Comparison of ENCODE assay signal across 10 cellular contexts in genomic region chr1:183806650-183807049, GRCh38. TPM values are rescaled to one million over a fixed set of nuclear protein-coding genes. Genes with fewer than 3 reads are reported as not detected.
A peak's percentile ranks its signal among the peaks of the same experiment; 100 is the strongest.
DNase-seq lines count a peak whose midpoint lies in the region; ATAC-seq and TF ChIP-seq lines count a peak whose summit lies in the region.
"Had no signal": no experiment of that assay in that cellular context is flagged by ENCODE, and none has a peak within 500 bp of the region (broad histone marks: within the 10 kb centered on the region; RNA-seq: fewer than 3 reads in every experiment).

No MANE protein-coding gene starts in this region.

- H3K9me3 Mint-ChIP-seq in WTC11 (peaks cover 6% of the 10 kb centered on the region), glutamatergic neuron (ENCODE audit: unreplicated experiment) (no peaks in the 10 kb centered on the region)
- H3K9me3 Mint-ChIP-seq in T-helper 2 cell treated with Interferon-gamma antibody and Interleukin-4, amounts not matched to agents 5 μg/mL and 100 μg/mL, for 36 hours: peaks cover 8% of the 10 kb centered on the region

- H3K36me3 Mint-ChIP-seq in WTC11 (no peaks in the 10 kb centered on the region), glutamatergic neuron (ENCODE audit: unreplicated experiment) (peaks cover 5% of the 10 kb centered on the region)
- peaks cover 3% of the 10 kb centered on the region for H3K36me3 Mint-ChIP-seq in T-helper 2 cell treated with Interferon-gamma antibody and Interleukin-4, amounts not matched to agents 5 μg/mL and 100 μg/mL, for 36 hours (ENCODE audit: low read depth)

- H3K36me3 ChIP-seq in GM06990 (ENCODE audit: control insufficient read depth, insufficient read depth, low read length): no peaks in the 10 kb centered on the region

- H3K27me3 Mint-ChIP-seq in WTC11 (ENCODE audit: low read depth) (peaks cover 20% of the 10 kb centered on the region), glutamatergic neuron (ENCODE audit: unreplicated experiment) (peaks cover 3% of the 10 kb centered on the region)
- peaks cover 24% of the 10 kb centered on the region for H3K27me3 Mint-ChIP-seq in T-helper 2 cell treated with Interferon-gamma antibody and Interleukin-4, amounts not matched to agents 5 μg/mL and 100 μg/mL, for 36 hours (ENCODE audit: low read depth)

- H3K4me3 ChIP-seq in GM06990 (replicated peaks; ENCODE audit: low read depth, low read length) (peak overlapping the region; percentile 88), skeletal muscle cell (ENCODE audit: low read depth, low read length) (peak overlapping the region; percentile 72)

- ATAC-seq in WTC11 (no peak), GM18858 (IDR thresholded peaks at IDR 0.05; ENCODE audit: unreplicated experiment) (no peak)
- ATAC-seq: foreskin keratinocyte had no signal

- POLR2A ChIA-PET in WTC11 (lab: Charles Lee): no interaction called here

- H3K4me1 Mint-ChIP-seq in WTC11 (peaks cover 29% of the 10 kb centered on the region), glutamatergic neuron (ENCODE audit: low read depth, unreplicated experiment) (peaks cover 11% of the 10 kb centered on the region)
- H3K4me1 Mint-ChIP-seq in T-helper 2 cell treated with Interferon-gamma antibody and Interleukin-4, amounts not matched to agents 5 μg/mL and 100 μg/mL, for 36 hours (ENCODE audit: low read depth): peaks cover 13% of the 10 kb centered on the region

- DNase-seq in GM06990 (ENCODE audit: extremely low read depth, insufficient read length): no peak
- DNase-seq in WTC11 (ENCODE audit: low spot score): no peak
- DNase-seq in glutamatergic neuron: no peak
- no peak for DNase-seq in skeletal muscle cell (ENCODE audit: low read depth)
- no peak for DNase-seq in DMS 273 treated with DMSO at 0.1 percent for 48 hours (lab: John Stamatoyannopoulos, UW)
- DNase-seq in SW 1271 (lab: John Stamatoyannopoulos, UW): no peak
- DNase-seq in T-helper 2 cell treated with Interferon-gamma antibody and Interleukin-4, amounts not matched to agents 5 μg/mL and 100 μg/mL, for 36 hours (ENCODE audit: low spot score): no peak
- DNase-seq: activated naive CD4-positive, alpha-beta T cell treated with anti-CD3 and anti-CD28 coated beads, Interleukin-2, amount 50 U/mL, for 16 hours; foreskin keratinocyte had no signal

- H3K4me3 Mint-ChIP-seq in WTC11: peak overlapping the region; percentile 20; the same call in 1 of the 2 replicates
- peak overlapping the region; percentile 22 for H3K4me3 Mint-ChIP-seq in glutamatergic neuron (ENCODE audit: unreplicated experiment)
- no peak overlapping the region for H3K4me3 Mint-ChIP-seq in T-helper 2 cell treated with Interferon-gamma antibody and Interleukin-4, amounts not matched to agents 5 μg/mL and 100 μg/mL, for 36 hours

- CTCF ChIA-PET in WTC11 (lab: Charles Lee): interaction anchor here (0.9 kb wide), 1 partner anchor 20 kb away, joined by 3 read pairs; no protein-coding TSS in a partner anchor

- no peaks in the 10 kb centered on the region for H3K27me3 ChIP-seq in GM06990 (replicated peaks; ENCODE audit: control insufficient read depth, insufficient read depth, low read length)

- TF ChIP-seq CTCF in GM06990 (IDR thresholded peaks at IDR 0.05; ENCODE audit: insufficient read depth, low read length, poor library complexity, severe bottlenecking): no peak
- TF ChIP-seq CTCF in WTC11 (IDR thresholded peaks at IDR 0.05): no peak
- TF ChIP-seq CTCF in glutamatergic neuron (IDR thresholded peaks at IDR 0.05; ENCODE audit: partially characterized antibody, unreplicated experiment): no peak

- H3K27ac Mint-ChIP-seq in WTC11: no peak overlapping the region
- no peak overlapping the region for H3K27ac Mint-ChIP-seq in glutamatergic neuron (ENCODE audit: unreplicated experiment)
- no peak overlapping the region for H3K27ac Mint-ChIP-seq in T-helper 2 cell treated with Interferon-gamma antibody and Interleukin-4, amounts not matched to agents 5 μg/mL and 100 μg/mL, for 36 hours

TF ChIP-seq in WTC11, 78 proteins besides CTCF, POLR2A, EP300 and RAD21 (continues in another document):
- TF ChIP-seq E2F4 (CRISPR knock-in tag; IDR thresholded peaks at IDR 0.05; ENCODE audit: borderline replicate concordance, low read depth): no peak
- no peak for TF ChIP-seq ZNF416 (CRISPR knock-in tag; IDR thresholded peaks at IDR 0.05)
- no peak for TF ChIP-seq ZNF263 (CRISPR knock-in tag; IDR thresholded peaks at IDR 0.05; ENCODE audit: low read depth)
- no peak for TF ChIP-seq PRDM15 (CRISPR knock-in tag; IDR thresholded peaks at IDR 0.05)
- TF ChIP-seq NR3C1 (CRISPR knock-in tag; conservative IDR thresholded peaks at IDR 0.05; ENCODE audit: low read depth): no peak
- no peak for TF ChIP-seq NR2C2 (CRISPR knock-in tag; IDR thresholded peaks at IDR 0.05)
- TF ChIP-seq FOXK1 (CRISPR knock-in tag; IDR thresholded peaks at IDR 0.05): no peak
- TF ChIP-seq MXD4 (CRISPR knock-in tag; IDR thresholded peaks at IDR 0.05; ENCODE audit: borderline replicate concordance): no peak
- TF ChIP-seq ZNF532 (CRISPR knock-in tag; IDR thresholded peaks at IDR 0.05; ENCODE audit: borderline replicate concordance): no peak
- no peak for TF ChIP-seq NR1H2 (CRISPR knock-in tag; IDR thresholded peaks at IDR 0.05)

RNA-seq across cellular contexts. Expression of gene RGL1, which starts 1.7 kb away (rescaled TPM):
- 1.3 to 1.5 TPM (median 1.3 TPM) in 3 replicates for total RNA-seq in WTC11 (2021)
- total RNA-seq in glutamatergic neuron (ENCODE audit: unreplicated experiment): 4.9 TPM
